1 cellular context compared by ENCODE assay signal in the genomic region with DNA sequence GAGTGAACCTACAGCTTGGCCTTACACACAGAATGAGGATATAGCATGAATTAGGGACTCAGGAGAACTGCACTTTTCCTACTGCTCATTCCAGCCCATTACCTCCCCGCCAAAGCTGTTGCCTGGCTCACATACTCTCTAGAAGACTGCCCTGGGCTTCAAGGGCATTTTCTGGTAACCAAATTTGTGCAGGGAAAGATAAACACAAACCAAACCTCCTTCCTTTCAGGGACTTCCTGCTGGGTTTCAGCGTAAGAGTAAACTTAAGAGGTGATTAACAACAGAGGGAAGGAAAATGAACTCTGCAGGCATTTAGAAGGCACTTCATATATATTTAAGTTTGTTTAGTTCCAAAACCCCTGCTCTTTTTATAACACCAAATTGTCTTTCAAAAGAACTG.
TF ChIP-seq lines count a peak whose summit lies in the region.

No MANE protein-coding gene starts in this region.

TF ChIP-seq in SK-N-SH treated with all-trans-retinoic acid at 6 μM for 48 hours, 23 proteins besides CTCF, POLR2A, EP300 and RAD21 (continued from another document):
- TF ChIP-seq, protein P1, sequence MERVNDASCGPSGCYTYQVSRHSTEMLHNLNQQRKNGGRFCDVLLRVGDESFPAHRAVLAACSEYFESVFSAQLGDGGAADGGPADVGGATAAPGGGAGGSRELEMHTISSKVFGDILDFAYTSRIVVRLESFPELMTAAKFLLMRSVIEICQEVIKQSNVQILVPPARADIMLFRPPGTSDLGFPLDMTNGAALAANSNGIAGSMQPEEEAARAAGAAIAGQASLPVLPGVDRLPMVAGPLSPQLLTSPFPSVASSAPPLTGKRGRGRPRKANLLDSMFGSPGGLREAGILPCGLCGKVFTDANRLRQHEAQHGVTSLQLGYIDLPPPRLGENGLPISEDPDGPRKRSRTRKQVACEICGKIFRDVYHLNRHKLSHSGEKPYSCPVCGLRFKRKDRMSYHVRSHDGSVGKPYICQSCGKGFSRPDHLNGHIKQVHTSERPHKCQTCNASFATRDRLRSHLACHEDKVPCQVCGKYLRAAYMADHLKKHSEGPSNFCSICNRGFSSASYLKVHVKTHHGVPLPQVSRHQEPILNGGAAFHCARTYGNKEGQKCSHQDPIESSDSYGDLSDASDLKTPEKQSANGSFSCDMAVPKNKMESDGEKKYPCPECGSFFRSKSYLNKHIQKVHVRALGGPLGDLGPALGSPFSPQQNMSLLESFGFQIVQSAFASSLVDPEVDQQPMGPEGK (CRISPR knock-in tag; IDR thresholded peaks at IDR 0.05; ENCODE audit: borderline replicate concordance), result no peak
- no peak for TF ChIP-seq ESRRG (CRISPR knock-in tag; IDR thresholded peaks at IDR 0.05)
- no peak for TF ChIP-seq TCF4 (CRISPR knock-in tag; IDR thresholded peaks at IDR 0.05; ENCODE audit: borderline replicate concordance)
- TF ChIP-seq, protein P2, sequence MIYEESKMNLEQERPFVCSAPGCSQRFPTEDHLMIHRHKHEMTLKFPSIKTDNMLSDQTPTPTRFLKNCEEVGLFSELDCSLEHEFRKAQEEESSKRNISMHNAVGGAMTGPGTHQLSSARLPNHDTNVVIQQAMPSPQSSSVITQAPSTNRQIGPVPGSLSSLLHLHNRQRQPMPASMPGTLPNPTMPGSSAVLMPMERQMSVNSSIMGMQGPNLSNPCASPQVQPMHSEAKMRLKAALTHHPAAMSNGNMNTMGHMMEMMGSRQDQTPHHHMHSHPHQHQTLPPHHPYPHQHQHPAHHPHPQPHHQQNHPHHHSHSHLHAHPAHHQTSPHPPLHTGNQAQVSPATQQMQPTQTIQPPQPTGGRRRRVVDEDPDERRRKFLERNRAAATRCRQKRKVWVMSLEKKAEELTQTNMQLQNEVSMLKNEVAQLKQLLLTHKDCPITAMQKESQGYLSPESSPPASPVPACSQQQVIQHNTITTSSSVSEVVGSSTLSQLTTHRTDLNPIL (CRISPR knock-in tag; IDR thresholded peaks at IDR 0.05; ENCODE audit: low read depth), result no peak
- TF ChIP-seq ZNF8 (CRISPR knock-in tag; IDR thresholded peaks at IDR 0.05), result no peak
- TF ChIP-seq PPARA (CRISPR knock-in tag; IDR thresholded peaks at IDR 0.05; ENCODE audit: borderline replicate concordance), result no peak
- TF ChIP-seq ISL1 (CRISPR knock-in tag; IDR thresholded peaks at IDR 0.05), result no peak
- TF ChIP-seq ZFP30 (CRISPR knock-in tag; IDR thresholded peaks at IDR 0.05), result no peak
- TF ChIP-seq GLIS3 (CRISPR knock-in tag; IDR thresholded peaks at IDR 0.05), result no peak
- no peak for TF ChIP-seq ZNF565 (CRISPR knock-in tag; conservative IDR thresholded peaks at IDR 0.05; ENCODE audit: low read depth)
- no peak for TF ChIP-seq SNAI2 (CRISPR knock-in tag; IDR thresholded peaks at IDR 0.05)
- TF ChIP-seq ARNTL (CRISPR knock-in tag; IDR thresholded peaks at IDR 0.05; ENCODE audit: borderline replicate concordance, low read depth), result no peak
